In the genomic region with DNA sequence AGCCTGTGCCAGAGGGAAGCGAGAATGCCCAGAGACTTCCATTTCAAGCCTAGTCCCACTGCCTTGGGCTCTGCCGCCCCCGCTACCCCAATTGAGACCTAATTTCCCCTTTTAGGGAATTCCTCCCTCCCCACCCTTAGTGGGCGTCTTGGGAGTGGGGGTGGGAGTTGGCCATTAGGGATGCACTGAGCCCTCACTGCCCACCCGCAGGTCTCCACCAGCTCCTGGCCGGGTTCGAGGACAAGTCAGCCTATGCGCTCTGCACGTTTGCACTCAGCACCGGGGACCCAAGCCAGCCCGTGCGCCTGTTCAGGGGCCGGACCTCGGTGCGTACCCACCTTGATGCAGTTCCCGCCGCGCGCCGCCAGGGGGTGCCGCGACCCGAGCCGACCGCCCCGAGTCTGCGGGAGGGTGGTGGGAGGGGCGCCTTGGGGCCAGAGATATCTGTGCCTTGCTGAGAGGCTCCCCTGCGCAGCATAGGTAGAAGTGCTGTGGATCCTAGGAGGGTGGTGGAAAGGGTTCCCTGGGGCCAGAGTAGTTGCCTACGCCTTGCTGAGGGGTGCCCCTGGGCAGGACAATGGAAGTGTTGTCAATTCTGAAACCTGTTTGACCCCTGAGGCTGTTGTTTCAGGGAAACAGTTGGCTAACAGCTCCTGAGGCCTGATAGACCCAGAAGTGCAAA, we compare ENCODE assay signal across 1 cellular context.
TF ChIP-seq lines count a peak whose summit lies in the region.

No MANE protein-coding gene starts in this region.

TF ChIP-seq in HepG2, 621 proteins besides CTCF, POLR2A, EP300 and RAD21 (continued from another document and continues in another):
- TF ChIP-seq ZNF782 (CRISPR knock-in tag; IDR thresholded peaks at IDR 0.05; ENCODE audit: borderline replicate concordance): peak; percentile 18; the same call in 1 of the 2 replicates
- peak; percentile 99 for TF ChIP-seq AGO2 (optimal IDR thresholded peaks at IDR 0.05; ENCODE audit: low read depth, low read length)
- TF ChIP-seq, protein P1, sequence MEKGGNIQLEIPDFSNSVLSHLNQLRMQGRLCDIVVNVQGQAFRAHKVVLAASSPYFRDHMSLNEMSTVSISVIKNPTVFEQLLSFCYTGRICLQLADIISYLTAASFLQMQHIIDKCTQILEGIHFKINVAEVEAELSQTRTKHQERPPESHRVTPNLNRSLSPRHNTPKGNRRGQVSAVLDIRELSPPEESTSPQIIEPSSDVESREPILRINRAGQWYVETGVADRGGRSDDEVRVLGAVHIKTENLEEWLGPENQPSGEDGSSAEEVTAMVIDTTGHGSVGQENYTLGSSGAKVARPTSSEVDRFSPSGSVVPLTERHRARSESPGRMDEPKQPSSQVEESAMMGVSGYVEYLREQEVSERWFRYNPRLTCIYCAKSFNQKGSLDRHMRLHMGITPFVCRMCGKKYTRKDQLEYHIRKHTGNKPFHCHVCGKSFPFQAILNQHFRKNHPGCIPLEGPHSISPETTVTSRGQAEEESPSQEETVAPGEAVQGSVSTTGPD (CRISPR knock-in tag; IDR thresholded peaks at IDR 0.05): no peak
- TF ChIP-seq, protein P2, sequence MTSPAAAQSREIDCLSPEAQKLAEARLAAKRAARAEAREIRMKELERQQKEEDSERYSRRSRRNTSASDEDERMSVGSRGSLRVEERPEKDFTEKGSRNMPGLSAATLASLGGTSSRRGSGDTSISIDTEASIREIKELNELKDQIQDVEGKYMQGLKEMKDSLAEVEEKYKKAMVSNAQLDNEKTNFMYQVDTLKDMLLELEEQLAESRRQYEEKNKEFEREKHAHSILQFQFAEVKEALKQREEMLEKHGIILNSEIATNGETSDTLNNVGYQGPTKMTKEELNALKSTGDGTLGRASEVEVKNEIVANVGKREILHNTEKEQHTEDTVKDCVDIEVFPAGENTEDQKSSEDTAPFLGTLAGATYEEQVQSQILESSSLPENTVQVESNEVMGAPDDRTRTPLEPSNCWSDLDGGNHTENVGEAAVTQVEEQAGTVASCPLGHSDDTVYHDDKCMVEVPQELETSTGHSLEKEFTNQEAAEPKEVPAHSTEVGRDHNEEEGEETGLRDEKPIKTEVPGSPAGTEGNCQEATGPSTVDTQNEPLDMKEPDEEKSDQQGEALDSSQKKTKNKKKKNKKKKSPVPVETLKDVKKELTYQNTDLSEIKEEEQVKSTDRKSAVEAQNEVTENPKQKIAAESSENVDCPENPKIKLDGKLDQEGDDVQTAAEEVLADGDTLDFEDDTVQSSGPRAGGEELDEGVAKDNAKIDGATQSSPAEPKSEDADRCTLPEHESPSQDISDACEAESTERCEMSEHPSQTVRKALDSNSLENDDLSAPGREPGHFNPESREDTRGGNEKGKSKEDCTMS (CRISPR knock-in tag; conservative IDR thresholded peaks at IDR 0.05): peak; percentile 84; the same call in 1 of the 2 replicates
- TF ChIP-seq SRSF9 (IDR thresholded peaks at IDR 0.05; ENCODE audit: borderline replicate concordance, insufficient read depth, low read depth, low read length, poor library complexity, severe bottlenecking): no peak
- no peak; the same call in 1 of the 2 replicates for TF ChIP-seq ZNF776 (CRISPR knock-in tag; IDR thresholded peaks at IDR 0.05)
- no peak for TF ChIP-seq MTF2 (CRISPR knock-in tag; IDR thresholded peaks at IDR 0.05; ENCODE audit: borderline replicate concordance)
- no peak for TF ChIP-seq ZNF282 (IDR thresholded peaks at IDR 0.05; ENCODE audit: partially characterized antibody)
- TF ChIP-seq, protein P3, sequence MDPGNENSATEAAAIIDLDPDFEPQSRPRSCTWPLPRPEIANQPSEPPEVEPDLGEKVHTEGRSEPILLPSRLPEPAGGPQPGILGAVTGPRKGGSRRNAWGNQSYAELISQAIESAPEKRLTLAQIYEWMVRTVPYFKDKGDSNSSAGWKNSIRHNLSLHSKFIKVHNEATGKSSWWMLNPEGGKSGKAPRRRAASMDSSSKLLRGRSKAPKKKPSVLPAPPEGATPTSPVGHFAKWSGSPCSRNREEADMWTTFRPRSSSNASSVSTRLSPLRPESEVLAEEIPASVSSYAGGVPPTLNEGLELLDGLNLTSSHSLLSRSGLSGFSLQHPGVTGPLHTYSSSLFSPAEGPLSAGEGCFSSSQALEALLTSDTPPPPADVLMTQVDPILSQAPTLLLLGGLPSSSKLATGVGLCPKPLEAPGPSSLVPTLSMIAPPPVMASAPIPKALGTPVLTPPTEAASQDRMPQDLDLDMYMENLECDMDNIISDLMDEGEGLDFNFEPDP (CRISPR knock-in tag; conservative IDR thresholded peaks at IDR 0.05): no peak
- TF ChIP-seq, protein P4, sequence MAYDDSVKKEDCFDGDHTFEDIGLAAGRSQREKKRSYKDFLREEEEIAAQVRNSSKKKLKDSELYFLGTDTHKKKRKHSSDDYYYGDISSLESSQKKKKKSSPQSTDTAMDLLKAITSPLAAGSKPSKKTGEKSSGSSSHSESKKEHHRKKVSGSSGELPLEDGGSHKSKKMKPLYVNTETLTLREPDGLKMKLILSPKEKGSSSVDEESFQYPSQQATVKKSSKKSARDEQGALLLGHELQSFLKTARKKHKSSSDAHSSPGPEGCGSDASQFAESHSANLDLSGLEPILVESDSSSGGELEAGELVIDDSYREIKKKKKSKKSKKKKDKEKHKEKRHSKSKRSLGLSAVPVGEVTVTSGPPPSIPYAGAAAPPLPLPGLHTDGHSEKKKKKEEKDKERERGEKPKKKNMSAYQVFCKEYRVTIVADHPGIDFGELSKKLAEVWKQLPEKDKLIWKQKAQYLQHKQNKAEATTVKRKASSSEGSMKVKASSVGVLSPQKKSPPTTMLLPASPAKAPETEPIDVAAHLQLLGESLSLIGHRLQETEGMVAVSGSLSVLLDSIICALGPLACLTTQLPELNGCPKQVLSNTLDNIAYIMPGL (CRISPR knock-in tag; IDR thresholded peaks at IDR 0.05; ENCODE audit: borderline replicate concordance in 1 of 2, low read depth in 1 of 2): peak; percentile 92 to 98
- TF ChIP-seq KDM5B (CRISPR knock-in tag; IDR thresholded peaks at IDR 0.05; ENCODE audit: borderline replicate concordance): peak; percentile 89; the same call in 1 of the 2 replicates
- 0 out of 2 replicates have a peak, but pooled peaks have one; percentile 57 for TF ChIP-seq KLF6 (CRISPR knock-in tag; IDR thresholded peaks at IDR 0.05)
- peak; percentile 38; the same call in 1 of the 2 replicates for TF ChIP-seq RBAK (CRISPR knock-in tag; IDR thresholded peaks at IDR 0.05)
- no peak; the same call in 1 of the 2 replicates for TF ChIP-seq ZNF564 (CRISPR knock-in tag; IDR thresholded peaks at IDR 0.05)
- TF ChIP-seq ZNF615 (CRISPR knock-in tag; IDR thresholded peaks at IDR 0.05; ENCODE audit: borderline replicate concordance): no peak
- TF ChIP-seq STAG1 (CRISPR knock-in tag; IDR thresholded peaks at IDR 0.05): peak; percentile 99
- TF ChIP-seq, protein P5, sequence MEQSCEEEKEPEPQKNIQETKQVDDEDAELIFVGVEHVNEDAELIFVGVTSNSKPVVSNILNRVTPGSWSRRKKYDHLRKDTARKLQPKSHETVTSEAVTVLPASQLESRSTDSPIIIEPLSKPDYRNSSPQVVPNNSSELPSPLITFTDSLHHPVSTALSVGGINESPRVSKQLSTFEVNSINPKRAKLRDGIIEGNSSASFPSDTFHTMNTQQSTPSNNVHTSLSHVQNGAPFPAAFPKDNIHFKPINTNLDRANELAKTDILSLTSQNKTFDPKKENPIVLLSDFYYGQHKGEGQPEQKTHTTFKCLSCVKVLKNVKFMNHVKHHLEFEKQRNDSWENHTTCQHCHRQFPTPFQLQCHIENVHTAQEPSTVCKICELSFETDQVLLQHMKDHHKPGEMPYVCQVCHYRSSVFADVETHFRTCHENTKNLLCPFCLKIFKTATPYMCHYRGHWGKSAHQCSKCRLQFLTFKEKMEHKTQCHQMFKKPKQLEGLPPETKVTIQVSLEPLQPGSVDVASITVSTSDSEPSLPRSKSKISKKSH (CRISPR knock-in tag; IDR thresholded peaks at IDR 0.05; ENCODE audit: borderline replicate concordance): peak; percentile 97
- peak; percentile 68; the same call in 1 of the 2 replicates for TF ChIP-seq ZFP41 (CRISPR knock-in tag; IDR thresholded peaks at IDR 0.05; ENCODE audit: borderline replicate concordance)
- TF ChIP-seq HOXA3 (CRISPR knock-in tag; IDR thresholded peaks at IDR 0.05): peak; percentile 80; the same call in 1 of the 2 replicates
- peak; percentile 78; the same call in 1 of the 2 replicates for TF ChIP-seq MZF1 (CRISPR knock-in tag; IDR thresholded peaks at IDR 0.05; ENCODE audit: borderline replicate concordance)
- peak; percentile 76 for TF ChIP-seq SAP130 (CRISPR knock-in tag; IDR thresholded peaks at IDR 0.05; ENCODE audit: low read depth)
- no peak for TF ChIP-seq ZNF577 (CRISPR knock-in tag; IDR thresholded peaks at IDR 0.05; ENCODE audit: borderline replicate concordance, low read depth)
- TF ChIP-seq ZNF12 (CRISPR knock-in tag; IDR thresholded peaks at IDR 0.05): no peak
- TF ChIP-seq ZNF121 (CRISPR knock-in tag; IDR thresholded peaks at IDR 0.05): peak; percentile 83
- TF ChIP-seq, protein P6, sequence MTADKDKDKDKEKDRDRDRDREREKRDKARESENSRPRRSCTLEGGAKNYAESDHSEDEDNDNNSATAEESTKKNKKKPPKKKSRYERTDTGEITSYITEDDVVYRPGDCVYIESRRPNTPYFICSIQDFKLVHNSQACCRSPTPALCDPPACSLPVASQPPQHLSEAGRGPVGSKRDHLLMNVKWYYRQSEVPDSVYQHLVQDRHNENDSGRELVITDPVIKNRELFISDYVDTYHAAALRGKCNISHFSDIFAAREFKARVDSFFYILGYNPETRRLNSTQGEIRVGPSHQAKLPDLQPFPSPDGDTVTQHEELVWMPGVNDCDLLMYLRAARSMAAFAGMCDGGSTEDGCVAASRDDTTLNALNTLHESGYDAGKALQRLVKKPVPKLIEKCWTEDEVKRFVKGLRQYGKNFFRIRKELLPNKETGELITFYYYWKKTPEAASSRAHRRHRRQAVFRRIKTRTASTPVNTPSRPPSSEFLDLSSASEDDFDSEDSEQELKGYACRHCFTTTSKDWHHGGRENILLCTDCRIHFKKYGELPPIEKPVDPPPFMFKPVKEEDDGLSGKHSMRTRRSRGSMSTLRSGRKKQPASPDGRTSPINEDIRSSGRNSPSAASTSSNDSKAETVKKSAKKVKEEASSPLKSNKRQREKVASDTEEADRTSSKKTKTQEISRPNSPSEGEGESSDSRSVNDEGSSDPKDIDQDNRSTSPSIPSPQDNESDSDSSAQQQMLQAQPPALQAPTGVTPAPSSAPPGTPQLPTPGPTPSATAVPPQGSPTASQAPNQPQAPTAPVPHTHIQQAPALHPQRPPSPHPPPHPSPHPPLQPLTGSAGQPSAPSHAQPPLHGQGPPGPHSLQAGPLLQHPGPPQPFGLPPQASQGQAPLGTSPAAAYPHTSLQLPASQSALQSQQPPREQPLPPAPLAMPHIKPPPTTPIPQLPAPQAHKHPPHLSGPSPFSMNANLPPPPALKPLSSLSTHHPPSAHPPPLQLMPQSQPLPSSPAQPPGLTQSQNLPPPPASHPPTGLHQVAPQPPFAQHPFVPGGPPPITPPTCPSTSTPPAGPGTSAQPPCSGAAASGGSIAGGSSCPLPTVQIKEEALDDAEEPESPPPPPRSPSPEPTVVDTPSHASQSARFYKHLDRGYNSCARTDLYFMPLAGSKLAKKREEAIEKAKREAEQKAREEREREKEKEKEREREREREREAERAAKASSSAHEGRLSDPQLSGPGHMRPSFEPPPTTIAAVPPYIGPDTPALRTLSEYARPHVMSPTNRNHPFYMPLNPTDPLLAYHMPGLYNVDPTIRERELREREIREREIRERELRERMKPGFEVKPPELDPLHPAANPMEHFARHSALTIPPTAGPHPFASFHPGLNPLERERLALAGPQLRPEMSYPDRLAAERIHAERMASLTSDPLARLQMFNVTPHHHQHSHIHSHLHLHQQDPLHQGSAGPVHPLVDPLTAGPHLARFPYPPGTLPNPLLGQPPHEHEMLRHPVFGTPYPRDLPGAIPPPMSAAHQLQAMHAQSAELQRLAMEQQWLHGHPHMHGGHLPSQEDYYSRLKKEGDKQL (CRISPR knock-in tag; IDR thresholded peaks at IDR 0.05; ENCODE audit: low read depth): peak; percentile 58; the same call in 1 of the 2 replicates
- TF ChIP-seq CBX2 (IDR thresholded peaks at IDR 0.05; ENCODE audit: low read depth, low read length): no peak
- peak; percentile 85; the same call in 1 of the 2 replicates for TF ChIP-seq CBX2 (CRISPR knock-in tag; IDR thresholded peaks at IDR 0.05; ENCODE audit: low read depth)
- TF ChIP-seq ZNF547 (CRISPR knock-in tag; IDR thresholded peaks at IDR 0.05): peak; percentile 89
- TF ChIP-seq PHF5A (CRISPR knock-in tag; IDR thresholded peaks at IDR 0.05; ENCODE audit: low read depth, unreplicated experiment): peak; percentile 71
- no peak for TF ChIP-seq FOXM1 (CRISPR knock-in tag; IDR thresholded peaks at IDR 0.05)
- peak; percentile 78 for TF ChIP-seq TAF15 (IDR thresholded peaks at IDR 0.05; ENCODE audit: low read depth, low read length, poor library complexity, severe bottlenecking)
- TF ChIP-seq KLF11 (CRISPR knock-in tag; IDR thresholded peaks at IDR 0.05): peak; percentile 87; the same call in 1 of the 2 replicates
- TF ChIP-seq PAWR (CRISPR knock-in tag; IDR thresholded peaks at IDR 0.05; ENCODE audit: borderline replicate concordance): no peak
- TF ChIP-seq, protein P7, sequence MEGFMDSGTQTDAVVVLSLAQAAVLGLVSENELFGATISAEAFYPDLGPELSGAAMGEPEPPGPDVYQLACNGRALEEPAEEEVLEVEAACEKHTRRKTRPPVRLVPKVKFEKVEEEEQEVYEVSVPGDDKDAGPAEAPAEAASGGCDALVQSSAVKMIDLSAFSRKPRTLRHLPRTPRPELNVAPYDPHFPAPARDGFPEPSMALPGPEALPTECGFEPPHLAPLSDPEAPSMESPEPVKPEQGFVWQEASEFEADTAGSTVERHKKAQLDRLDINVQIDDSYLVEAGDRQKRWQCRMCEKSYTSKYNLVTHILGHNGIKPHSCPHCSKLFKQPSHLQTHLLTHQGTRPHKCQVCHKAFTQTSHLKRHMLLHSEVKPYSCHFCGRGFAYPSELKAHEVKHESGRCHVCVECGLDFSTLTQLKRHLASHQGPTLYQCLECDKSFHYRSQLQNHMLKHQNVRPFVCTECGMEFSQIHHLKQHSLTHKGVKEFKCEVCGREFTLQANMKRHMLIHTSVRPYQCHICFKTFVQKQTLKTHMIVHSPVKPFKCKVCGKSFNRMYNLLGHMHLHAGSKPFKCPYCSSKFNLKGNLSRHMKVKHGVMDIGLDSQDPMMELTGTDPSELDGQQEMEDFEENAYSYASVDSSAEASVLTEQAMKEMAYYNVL (CRISPR knock-in tag; IDR thresholded peaks at IDR 0.05; ENCODE audit: borderline replicate concordance): peak; percentile 28; the same call in 1 of the 2 replicates
- no peak for TF ChIP-seq SYNCRIP (IDR thresholded peaks at IDR 0.05; ENCODE audit: insufficient read depth, low read depth, low read length)
- TF ChIP-seq ZIK1 (CRISPR knock-in tag; IDR thresholded peaks at IDR 0.05; ENCODE audit: borderline replicate concordance, low read depth): no peak
- no peak for TF ChIP-seq FOXP1 (IDR thresholded peaks at IDR 0.05)
- peak; percentile 67; the same call in 1 of the 2 replicates for TF ChIP-seq FOXP1 (CRISPR knock-in tag; IDR thresholded peaks at IDR 0.05)
- TF ChIP-seq ZSCAN9 (CRISPR knock-in tag; IDR thresholded peaks at IDR 0.05; ENCODE audit: borderline replicate concordance): no peak; the same call in 1 of the 2 replicates
- peak; percentile 57; the same call in 1 of the 2 replicates for TF ChIP-seq YEATS4 (CRISPR knock-in tag; IDR thresholded peaks at IDR 0.05; ENCODE audit: borderline replicate concordance)
- TF ChIP-seq ZNF557 (CRISPR knock-in tag; IDR thresholded peaks at IDR 0.05): 0 out of 2 replicates have a peak, but pooled peaks have one; percentile 57
- TF ChIP-seq ZKSCAN5 (CRISPR knock-in tag; IDR thresholded peaks at IDR 0.05): 0 out of 2 replicates have a peak, but pooled peaks have one; percentile 62
- TF ChIP-seq ZSCAN12 (CRISPR knock-in tag; IDR thresholded peaks at IDR 0.05): no peak; the same call in 1 of the 2 replicates
- no peak for TF ChIP-seq DPF2 (CRISPR knock-in tag; IDR thresholded peaks at IDR 0.05; ENCODE audit: borderline replicate concordance, low read depth)
- no peak; the same call in 1 of the 2 replicates for TF ChIP-seq ZNF274 (CRISPR knock-in tag; IDR thresholded peaks at IDR 0.05)
- no peak for TF ChIP-seq SRF (IDR thresholded peaks at IDR 0.05; ENCODE audit: low read depth, low read length)
